Comparison of ENCODE assay signal across 22 cellular contexts in genomic region chr6:121093928-121094327, GRCh38.
DNase-seq lines count a peak whose midpoint lies in the region; ATAC-seq and TF ChIP-seq lines count a peak whose summit lies in the region.
"Had no signal": no experiment of that assay in that cellular context is flagged by ENCODE, and none has a peak within 500 bp of the region (broad histone marks: within the 10 kb centered on the region; RNA-seq: fewer than 3 reads in every experiment).

No MANE protein-coding gene starts in this region.

- TF ChIP-seq CTCF in BJ (IDR thresholded peaks at IDR 0.05; ENCODE audit: insufficient read depth, low read depth, low read length): no peak
- TF ChIP-seq CTCF in epithelial cell of esophagus (IDR thresholded peaks at IDR 0.05; ENCODE audit: insufficient read depth, low read depth, low read length, missing control alignments): no peak
- TF ChIP-seq CTCF in ascending aorta (IDR thresholded peaks at IDR 0.05): no peak

- no peaks in the 10 kb centered on the region for H3K4me1 ChIP-seq in ascending aorta
- H3K4me1 ChIP-seq: BLaER1 had no signal

- DNase-seq in BJ (ENCODE audit: low read depth) (peak; percentile 15), NCI-H226 (peak; percentile 33), epithelial cell of esophagus (ENCODE audit: low read depth) (peak; percentile 33), non-pigmented ciliary epithelial cell (ENCODE audit: low read depth) (peak; percentile 27), HEK293T (ENCODE audit: extremely low spot score) (no peak), ascending aorta (ENCODE audit: low spot score in 2 of 2) (no peak), NCI-H187 (lab: John Stamatoyannopoulos, UW) (no peak)
- DNase-seq: activated CD4-positive, alpha-beta memory T cell treated with anti-CD3 and anti-CD28 coated beads for 36 hours; activated T-cell treated with anti-CD3 and anti-CD28 coated beads, Interleukin-2, amount 50 U/mL, for 24 hours; DMS 273 treated with DMSO at 0.1 percent for 48 hours; effector memory CD4-positive, alpha-beta T cell; left ventricle myocardium superior; NCI-H2029 treated with DMSO at 0.1 percent for 48 hours; NCI-H510A treated with DMSO at 0.1 percent for 48 hours; occipital lobe; Right ventricle myocardium superior; stimulated activated CD4-positive, alpha-beta T cell treated with anti-CD3 and anti-CD28 coated beads, Interleukin-2, amount 100 ng/mL, for 48 hours had no signal

- no peaks in the 10 kb centered on the region for H3K27me3 ChIP-seq in BJ (ENCODE audit: control insufficient read depth, insufficient read depth, low read length)
- H3K27me3 ChIP-seq in ascending aorta: no peaks in the 10 kb centered on the region
- H3K27me3 ChIP-seq: BLaER1 had no signal

- no peaks in the 10 kb centered on the region for H3K36me3 ChIP-seq in BJ (ENCODE audit: control insufficient read depth, insufficient read depth, low read length)
- H3K36me3 ChIP-seq in ascending aorta: no peaks in the 10 kb centered on the region
- H3K36me3 ChIP-seq: BLaER1 had no signal

- CTCF ChIA-PET in BJ (lab: Yijun Ruan, JAX) (no interaction called here), HEK293T (lab: Yijun Ruan, JAX) (no interaction called here)

- intact Hi-C loops in ascending aorta (cut with DNase I): no loop called here

- POLR2A ChIA-PET in BJ (lab: Charles Lee) (interaction anchor here (0.7 kb wide), 1 partner anchor 1914 kb away, joined by 4 read pairs; no protein-coding TSS in a partner anchor), HEK293T (lab: Yijun Ruan, JAX) (no interaction called here)

- H3K9me3 ChIP-seq in ascending aorta: no peaks in the 10 kb centered on the region
- H3K9me3 ChIP-seq: BLaER1 had no signal

- no peak for ATAC-seq in HG02938 (IDR thresholded peaks at IDR 0.05; ENCODE audit: unreplicated experiment)
- ATAC-seq: activated naive CD4-positive, alpha-beta T cell treated with anti-CD3 and anti-CD28 coated beads, Interleukin-2, amount 50 U/mL, for 72 hours; HCT116; left ventricle myocardium superior had no signal

- no peak overlapping the region for H3K4me3 ChIP-seq in BJ (ENCODE audit: low read depth, low read length)
- H3K4me3 ChIP-seq in epithelial cell of esophagus (ENCODE audit: low read length): no peak overlapping the region
- no peak overlapping the region for H3K4me3 ChIP-seq in ascending aorta
- H3K4me3 ChIP-seq: BLaER1 had no signal

- no peak overlapping the region for H3K27ac ChIP-seq in ascending aorta
- H3K27ac ChIP-seq: BLaER1, VCaP had no signal

TF ChIP-seq in HEK293T, 16 proteins besides CTCF, POLR2A, EP300 and RAD21:
- no peak for TF ChIP-seq FOXA1 (IDR thresholded peaks at IDR 0.05)
- no peak for TF ChIP-seq FOXM1 (IDR thresholded peaks at IDR 0.05; ENCODE audit: borderline replicate concordance)
- no peak for TF ChIP-seq ELF4 (IDR thresholded peaks at IDR 0.05)
- TF ChIP-seq BHLHE40 (IDR thresholded peaks at IDR 0.05; ENCODE audit: borderline replicate concordance): no peak
- no peak for TF ChIP-seq SUZ12 (IDR thresholded peaks at IDR 0.05)
- TF ChIP-seq NFRKB (IDR thresholded peaks at IDR 0.05): no peak
TF ChIP-seq in HEK293T: peak in this region for 0.

Comparison
In these comparisons a context has a peak if more than half of its experiments do, and no peak if none do; other contexts are left out.
1. DNase-seq: peak in BJ (single experiment), NCI-H226 (single experiment), epithelial cell of esophagus (single experiment) and non-pigmented ciliary epithelial cell (single experiment); none in HEK293T (single experiment), ascending aorta (0 of 2) and NCI-H187 (0 of 2).